In genomic region chr5:57749396-57749795, GRCh38 we compare ENCODE assay signal across 24 cellular contexts.
"Had no signal": no experiment of that assay in that cellular context is flagged by ENCODE, and none has a peak within 500 bp of the region (broad histone marks: within the 10 kb centered on the region; RNA-seq: fewer than 3 reads in every experiment).

No MANE protein-coding gene starts in this region.

- H3K9me3 ChIP-seq: lower lobe of right lung, thyroid gland had no signal

- H3K36me3 Mint-ChIP-seq: activated naive CD8-positive, alpha-beta T cell treated with anti-CD3 and anti-CD28 coated beads, Interleukin-2, amount 10 ng/mL, durations not matched to agents 7 days and 5 days; natural killer cell treated with Interleukin-12 subunit alpha and Interleukin-12 subunit beta and Interleukin-15 and Interleukin-18, amount 100 ng/mL, for 72 hours; stimulated activated memory B cell treated with anti-CD40 and anti-IgM and Interleukin-4, amounts not matched to agents 10 μg/mL and 1 μg/mL and 100 μg/mL, for 72 hours; T-cell had no signal

- H3K4me3 Mint-ChIP-seq: activated CD4-positive, alpha-beta T cell treated with anti-CD3 and anti-CD28 coated beads, Interleukin-2, amount 10 ng/mL, durations not matched to agents 7 days and 5 days; activated CD8-positive, alpha-beta T cell treated with anti-CD3 and anti-CD28 coated beads, Interleukin-2, amount 10 ng/mL, durations not matched to agents 7 days and 5 days; activated naive CD8-positive, alpha-beta T cell treated with anti-CD3 and anti-CD28 coated beads, Interleukin-2, amount 10 ng/mL, durations not matched to agents 7 days and 5 days; activated T-cell treated with anti-CD3 and anti-CD28 coated beads, Interleukin-2, amount 50 U/mL, for 24 hours; central memory CD8-positive, alpha-beta T cell; natural killer cell treated with Interleukin-12 subunit alpha and Interleukin-12 subunit beta and Interleukin-15 and Interleukin-18, amount 100 ng/mL, for 72 hours; stimulated activated memory B cell treated with anti-CD40 and anti-IgM and Interleukin-4, amounts not matched to agents 10 μg/mL and 1 μg/mL and 100 μg/mL, for 72 hours; T-cell had no signal

- H3K36me3 ChIP-seq: brain microvascular endothelial cell, lower lobe of right lung, thyroid gland had no signal

- DNase-seq: activated CD4-positive, alpha-beta T cell treated with anti-CD3 and anti-CD28 coated beads, Interleukin-2, amount 10 ng/mL, durations not matched to agents 7 days and 5 days; activated CD4-positive, CD25-positive, alpha-beta regulatory T cell; activated CD8-positive, alpha-beta T cell treated with anti-CD3 and anti-CD28 coated beads, Interleukin-2, amount 10 ng/mL, durations not matched to agents 7 days and 5 days; activated naive CD4-positive, alpha-beta T cell treated with Interleukin-2 at 50 U/mL for 16 hours; activated naive CD8-positive, alpha-beta T cell treated with anti-CD3 and anti-CD28 coated beads, Interleukin-2, amount 10 ng/mL, durations not matched to agents 7 days and 5 days; activated T-cell treated with anti-CD3 and anti-CD28 coated beads, Interleukin-2, amount 50 U/mL, for 24 hours; aorta; brain microvascular endothelial cell; erythroblast; foreskin melanocyte; glutamatergic neuron; hypothalamus; islet precursor cell; left colon; lower lobe of right lung; stimulated activated CD4-positive, alpha-beta T cell treated with anti-CD3 and anti-CD28 coated beads, Interleukin-4, amount 100 ng/mL, for 4 hours; T-cell; thyroid gland had no signal

- H3K27me3 Mint-ChIP-seq: central memory CD8-positive, alpha-beta T cell had no signal

- H3K4me1 Mint-ChIP-seq: activated CD4-positive, alpha-beta T cell treated with anti-CD3 and anti-CD28 coated beads, Interleukin-2, amount 10 ng/mL, durations not matched to agents 7 days and 5 days; activated naive CD8-positive, alpha-beta T cell treated with anti-CD3 and anti-CD28 coated beads, Interleukin-2, amount 10 ng/mL, durations not matched to agents 7 days and 5 days; central memory CD8-positive, alpha-beta T cell; stimulated activated memory B cell treated with anti-CD40 and anti-IgM and Interleukin-4, amounts not matched to agents 10 μg/mL and 1 μg/mL and 100 μg/mL, for 72 hours; T-cell had no signal

- ATAC-seq: activated CD8-positive, alpha-beta T cell treated with anti-CD3 and anti-CD28 coated beads, Interleukin-2, amount 10 ng/mL, durations not matched to agents 7 days and 5 days; left colon; lower lobe of right lung; natural killer cell treated with Interleukin-12 subunit alpha and Interleukin-12 subunit beta and Interleukin-15 and Interleukin-18, amount 100 ng/mL, for 72 hours; sciatic nerve; stimulated activated memory B cell treated with anti-CD40 and anti-IgM and Interleukin-4, amounts not matched to agents 10 μg/mL and 1 μg/mL and 100 μg/mL, for 72 hours; T-cell had no signal

- H3K27ac ChIP-seq: brain microvascular endothelial cell, coronary artery, lower lobe of right lung, thyroid gland had no signal

- H3K27ac Mint-ChIP-seq: activated CD4-positive, alpha-beta T cell treated with anti-CD3 and anti-CD28 coated beads, Interleukin-2, amount 10 ng/mL, durations not matched to agents 7 days and 5 days; activated CD8-positive, alpha-beta T cell treated with anti-CD3 and anti-CD28 coated beads, Interleukin-2, amount 10 ng/mL, durations not matched to agents 7 days and 5 days; activated naive CD8-positive, alpha-beta T cell treated with anti-CD3 and anti-CD28 coated beads, Interleukin-2, amount 10 ng/mL, durations not matched to agents 7 days and 5 days; activated T-cell treated with anti-CD3 and anti-CD28 coated beads, Interleukin-2, amount 50 U/mL, for 24 hours; activated T-helper 2 cell treated with anti-CD3 and anti-CD28 coated beads, Interferon-gamma antibody, Interleukin-2, Interleukin-4, amounts not matched to agents 10 μg/mL and 5 μg/mL and 100 μg/mL, durations not matched to agents 14 hours and 24 hours and 36 hours; natural killer cell treated with Interleukin-12 subunit alpha and Interleukin-12 subunit beta and Interleukin-15 and Interleukin-18, amount 100 ng/mL, for 72 hours; stimulated activated memory B cell treated with anti-CD40 and anti-IgM and Interleukin-4, amounts not matched to agents 10 μg/mL and 1 μg/mL and 100 μg/mL, for 72 hours; T-cell had no signal

- H3K4me1 ChIP-seq: lower lobe of right lung, thyroid gland had no signal

- H3K27me3 ChIP-seq: brain microvascular endothelial cell, thyroid gland had no signal

- H3K4me3 ChIP-seq: coronary artery, lower lobe of right lung, thyroid gland had no signal

- H3K9me3 Mint-ChIP-seq: activated CD4-positive, alpha-beta T cell treated with anti-CD3 and anti-CD28 coated beads, Interleukin-2, amount 10 ng/mL, durations not matched to agents 7 days and 5 days; activated naive CD8-positive, alpha-beta T cell treated with anti-CD3 and anti-CD28 coated beads, Interleukin-2, amount 10 ng/mL, durations not matched to agents 7 days and 5 days; activated T-cell treated with anti-CD3 and anti-CD28 coated beads, Interleukin-2, amount 50 U/mL, for 24 hours; activated T-helper 2 cell treated with anti-CD3 and anti-CD28 coated beads, Interferon-gamma antibody, Interleukin-2, Interleukin-4, amounts not matched to agents 10 μg/mL and 5 μg/mL and 100 μg/mL, durations not matched to agents 14 hours and 24 hours and 36 hours; natural killer cell treated with Interleukin-12 subunit alpha and Interleukin-12 subunit beta and Interleukin-15 and Interleukin-18, amount 100 ng/mL, for 72 hours; stimulated activated memory B cell treated with anti-CD40 and anti-IgM and Interleukin-4, amounts not matched to agents 10 μg/mL and 1 μg/mL and 100 μg/mL, for 72 hours; T-cell had no signal
